In the genomic region with DNA sequence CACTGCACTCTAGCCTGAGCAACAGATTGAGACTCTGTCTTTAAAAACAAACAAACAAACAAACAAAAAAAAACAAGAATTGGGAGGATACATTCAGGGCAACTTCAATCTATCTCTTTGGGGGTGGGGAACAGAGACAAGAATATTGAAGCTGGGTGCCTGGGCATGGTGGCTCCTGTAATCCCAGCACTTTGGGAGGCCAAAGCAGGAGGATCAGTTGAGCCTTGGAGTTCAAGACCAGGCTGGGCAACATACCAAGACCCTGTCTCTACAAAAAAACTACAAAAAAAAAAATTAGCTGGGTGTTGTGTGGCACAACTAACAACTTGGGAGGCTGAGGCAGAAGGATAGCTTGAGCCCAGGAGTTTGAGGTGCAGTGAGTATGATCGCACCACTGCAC, we compare ENCODE assay signal across 1 cellular context.
TF ChIP-seq lines count a peak whose summit lies in the region.

No MANE protein-coding gene starts in this region.

TF ChIP-seq in SK-N-SH, 30 proteins besides CTCF, POLR2A, EP300 and RAD21 (continued from another document):
- TF ChIP-seq, protein P1, sequence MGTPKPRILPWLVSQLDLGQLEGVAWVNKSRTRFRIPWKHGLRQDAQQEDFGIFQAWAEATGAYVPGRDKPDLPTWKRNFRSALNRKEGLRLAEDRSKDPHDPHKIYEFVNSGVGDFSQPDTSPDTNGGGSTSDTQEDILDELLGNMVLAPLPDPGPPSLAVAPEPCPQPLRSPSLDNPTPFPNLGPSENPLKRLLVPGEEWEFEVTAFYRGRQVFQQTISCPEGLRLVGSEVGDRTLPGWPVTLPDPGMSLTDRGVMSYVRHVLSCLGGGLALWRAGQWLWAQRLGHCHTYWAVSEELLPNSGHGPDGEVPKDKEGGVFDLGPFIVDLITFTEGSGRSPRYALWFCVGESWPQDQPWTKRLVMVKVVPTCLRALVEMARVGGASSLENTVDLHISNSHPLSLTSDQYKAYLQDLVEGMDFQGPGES (IDR thresholded peaks at IDR 0.05; ENCODE audit: low read depth, low read length): no peak
- TF ChIP-seq RCOR1 (IDR thresholded peaks at IDR 0.05; ENCODE audit: low read length): no peak
- TF ChIP-seq, protein P2, sequence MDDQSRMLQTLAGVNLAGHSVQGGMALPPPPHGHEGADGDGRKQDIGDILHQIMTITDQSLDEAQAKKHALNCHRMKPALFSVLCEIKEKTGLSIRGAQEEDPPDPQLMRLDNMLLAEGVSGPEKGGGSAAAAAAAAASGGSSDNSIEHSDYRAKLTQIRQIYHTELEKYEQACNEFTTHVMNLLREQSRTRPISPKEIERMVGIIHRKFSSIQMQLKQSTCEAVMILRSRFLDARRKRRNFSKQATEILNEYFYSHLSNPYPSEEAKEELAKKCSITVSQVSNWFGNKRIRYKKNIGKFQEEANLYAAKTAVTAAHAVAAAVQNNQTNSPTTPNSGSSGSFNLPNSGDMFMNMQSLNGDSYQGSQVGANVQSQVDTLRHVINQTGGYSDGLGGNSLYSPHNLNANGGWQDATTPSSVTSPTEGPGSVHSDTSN (IDR thresholded peaks at IDR 0.05): no peak
- TF ChIP-seq, protein P3, sequence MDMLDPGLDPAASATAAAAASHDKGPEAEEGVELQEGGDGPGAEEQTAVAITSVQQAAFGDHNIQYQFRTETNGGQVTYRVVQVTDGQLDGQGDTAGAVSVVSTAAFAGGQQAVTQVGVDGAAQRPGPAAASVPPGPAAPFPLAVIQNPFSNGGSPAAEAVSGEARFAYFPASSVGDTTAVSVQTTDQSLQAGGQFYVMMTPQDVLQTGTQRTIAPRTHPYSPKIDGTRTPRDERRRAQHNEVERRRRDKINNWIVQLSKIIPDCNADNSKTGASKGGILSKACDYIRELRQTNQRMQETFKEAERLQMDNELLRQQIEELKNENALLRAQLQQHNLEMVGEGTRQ (IDR thresholded peaks at IDR 0.05; ENCODE audit: borderline replicate concordance, low read depth, low read length): no peak
- TF ChIP-seq TCF12 (IDR thresholded peaks at IDR 0.05): no peak
- no peak for TF ChIP-seq NRF1 (IDR thresholded peaks at IDR 0.05; ENCODE audit: low read depth, low read length)
- no peak for TF ChIP-seq JUND (IDR thresholded peaks at IDR 0.05)
